In genomic region chr20:34220581-34220980, GRCh38 we compare ENCODE assay signal across 14 cellular contexts. TPM values are rescaled to one million over a fixed set of nuclear protein-coding genes. Genes with fewer than 3 reads are reported as not detected.
A peak's percentile ranks its signal among the peaks of the same experiment; 100 is the strongest.
DNase-seq lines count a peak whose midpoint lies in the region; ATAC-seq and TF ChIP-seq lines count a peak whose summit lies in the region.
"Had no signal": no experiment of that assay in that cellular context is flagged by ENCODE, and none has a peak within 500 bp of the region (broad histone marks: within the 10 kb centered on the region; RNA-seq: fewer than 3 reads in every experiment).

No MANE protein-coding gene starts in this region.

- no peaks in the 10 kb centered on the region for H3K27me3 ChIP-seq in uterus

- intact Hi-C loops in uterus (cut with DNase I; ENCODE audit: low total_unique reads) = no loop called here

- no peaks in the 10 kb centered on the region for H3K4me1 ChIP-seq in uterus

- H3K4me3 ChIP-seq in AG09309 (ENCODE audit: control insufficient read depth, low read depth, low read length) (no peak overlapping the region), astrocyte of the cerebellum (ENCODE audit: low read depth, low read length) (no peak overlapping the region), uterus (no peak overlapping the region)

- no peak for ATAC-seq in HG02938 (IDR thresholded peaks at IDR 0.05; ENCODE audit: unreplicated experiment)

- H3K36me3 ChIP-seq in uterus = no peaks in the 10 kb centered on the region

- DNase-seq in AG09309 (ENCODE audit: low read depth) = peak; percentile 24
- DNase-seq in LHCN-M2 (ENCODE audit: low read depth) = peak; percentile 55
- DNase-seq in astrocyte of the cerebellum (ENCODE audit: low read depth) = peak; percentile 27
- peak; percentile 65 for DNase-seq in foreskin melanocyte
- DNase-seq in uterus = no peak
- no peak for DNase-seq in activated CD8-positive, alpha-beta memory T cell treated with anti-CD3 and anti-CD28 coated beads, Interleukin-2, amount 50 U/mL, for 4 hours
- no peak for DNase-seq in activated CD8-positive, alpha-beta memory T cell treated with anti-CD3 and anti-CD28 coated beads for 24 hours
- DNase-seq: DND-41, endodermal cell, Kasumi-1, NCI-H446, trophoblast cell had no signal

- TF ChIP-seq CTCF in AG09309 (IDR thresholded peaks at IDR 0.05; ENCODE audit: control insufficient read depth, insufficient read depth, low read depth, low read length, missing control alignments) (no peak), astrocyte of the cerebellum (IDR thresholded peaks at IDR 0.05; ENCODE audit: low read depth, low read length, missing control alignments) (no peak), uterus (IDR thresholded peaks at IDR 0.05) (no peak)

- in situ Hi-C loops in astrocyte of the cerebellum (cut with HindIII; ENCODE audit: low sequenced_read_pairs) = no loop called here

- no peak for TF ChIP-seq POLR2A in uterus (IDR thresholded peaks at IDR 0.05)

- no peaks in the 10 kb centered on the region for H3K9me3 ChIP-seq in uterus

- H3K27ac ChIP-seq in uterus = no peak overlapping the region

RNA-seq across cellular contexts. Expression of gene ASIP, which starts 20.6 kb away (rescaled TPM):
- not detected in 2 replicates for total RNA-seq in LHCN-M2 (2014; rRNA removed)
- polyA plus RNA-seq in LHCN-M2 (2012) = not detected
- not detected for total RNA-seq in uterus
- total RNA-seq: endodermal cell, mucosa of gallbladder had no signal

Comparison
In these comparisons a context has a peak if more than half of its experiments do, and no peak if none do; other contexts are left out.
1. DNase-seq: peak in AG09309 (single experiment), LHCN-M2 (single experiment), astrocyte of the cerebellum (single experiment) and foreskin melanocyte (single experiment); none in uterus (0 of 2), activated CD8-positive, alpha-beta memory T cell treated with anti-CD3 and anti-CD28 coated beads, Interleukin-2, amount 50 U/mL, for 4 hours (single experiment) and activated CD8-positive, alpha-beta memory T cell treated with anti-CD3 and anti-CD28 coated beads for 24 hours (single experiment).